10 cellular contexts compared by ENCODE assay signal in genomic region chr19:7098096-7098495, GRCh38. TPM values are rescaled to one million over a fixed set of nuclear protein-coding genes. Genes with fewer than 3 reads are reported as not detected.
DNase-seq lines count a peak whose midpoint lies in the region; ATAC-seq, FAIRE-seq and TF ChIP-seq lines count a peak whose summit lies in the region.
"Had no signal": no experiment of that assay in that cellular context is flagged by ENCODE, and none has a peak within 500 bp of the region (broad histone marks: within the 10 kb centered on the region; RNA-seq: fewer than 3 reads in every experiment).

No MANE protein-coding gene starts in this region.

- H3K4me1 ChIP-seq in DOHH2 (ENCODE audit: control insufficient read depth, low read length) = peaks cover 17% of the 10 kb centered on the region
- H3K4me1 ChIP-seq in PC-3 (ENCODE audit: insufficient read depth, low read length) = peaks cover 10% of the 10 kb centered on the region; the same call in 1 of the 2 replicates
- peaks cover 0 to 4% (median 0%) of the 10 kb centered on the region in 4 experiments; a peak in 1 of 7 replicates for H3K4me1 ChIP-seq in H1 (replicated peaks in 1 of 4; ENCODE audit: control insufficient read depth in 3 of 4, insufficient read depth in 4 of 4, low read length in 3 of 4)
- H3K4me1 ChIP-seq in osteoblast (ENCODE audit: insufficient read depth, low read length) = peaks cover 5% of the 10 kb centered on the region

- peaks cover 4% of the 10 kb centered on the region; the same call in 1 of the 2 replicates for H3K23me2 ChIP-seq in H1 (ENCODE audit: low read depth, low read length)

- H3K9me2 ChIP-seq in DOHH2 (replicated peaks; ENCODE audit: control insufficient read depth, low read length) (no peaks in the 10 kb centered on the region), PC-3 (replicated peaks; ENCODE audit: low read length) (no peaks in the 10 kb centered on the region)

- no peak for TF ChIP-seq EP300 in H1 (IDR thresholded peaks at IDR 0.05; ENCODE audit: borderline replicate concordance in 1 of 2, low read depth in 2 of 2, low read length in 2 of 2)

- DNase-seq in PC-3 (no peak), H1 (ENCODE audit: low read depth in 1 of 2, low spot score in 2 of 2) (no peak), osteoblast (ENCODE audit: insufficient read length, low spot score, missing footprints) (no peak), glomerular visceral epithelial cell (ENCODE audit: extremely low spot score) (no peak), COR-L47 (lab: John Stamatoyannopoulos, UW) (no peak)

- H4K20me1 ChIP-seq in DOHH2 (ENCODE audit: control insufficient read depth, insufficient read depth, low read depth, low read length) = no peaks in the 10 kb centered on the region
- H4K20me1 ChIP-seq in PC-3 (ENCODE audit: low read length) = no peaks in the 10 kb centered on the region
- no peaks in the 10 kb centered on the region for H4K20me1 ChIP-seq in H1 (replicated peaks in 1 of 2; ENCODE audit: control insufficient read depth in 1 of 2, insufficient read depth in 2 of 2, low read length in 2 of 2)
- H4K20me1 ChIP-seq in osteoblast (ENCODE audit: insufficient read depth, low read length) = no peaks in the 10 kb centered on the region

- H2AFZ ChIP-seq in PC-3 (ENCODE audit: low read length) (peak overlapping the region; percentile 82), H1 (ENCODE audit: low read length) (no peak overlapping the region), osteoblast (ENCODE audit: low read length) (no peak overlapping the region)

- no peak overlapping the region for H3K14ac ChIP-seq in H1 (ENCODE audit: insufficient read length)

- no peak for TF ChIP-seq POLR2A in H1 (IDR thresholded peaks at IDR 0.05; ENCODE audit: control extremely low read depth in 1 of 2, low read depth in 2 of 2, low read length in 2 of 2)

- intact Hi-C loops in PC-3 (cut with micrococcal nuclease) = no loop called here

- 98% methylated on average over 3 of the region's 3 CpGs; no CpG with 5 or more reads in 1 of the 2 experiments for WGBS in H1 (ENCODE audit: extremely low coverage in 1 of 2, insufficient coverage in 1 of 2, insufficient read length in 1 of 2, insufficient replicate concordance in 2 of 2, low coverage in 1 of 2, low lambda C conversion rate in 2 of 2, missing lambda C conversion rate in 1 of 2), 2 experiments

- no peak overlapping the region for H3K4ac ChIP-seq in H1 (replicated peaks; ENCODE audit: insufficient read length, low read depth, low read length)

- no peak overlapping the region for H2BK20ac ChIP-seq in H1 (ENCODE audit: low read length)

- H2BK120ac ChIP-seq in H1 (replicated peaks; ENCODE audit: low read depth, low read length) = no peak overlapping the region

- BruUV-seq in PC-3 (replicated peaks; lab: Mats Ljungman, UMichigan) = no TSS peak

- no peaks in the 10 kb centered on the region for H3K79me1 ChIP-seq in H1 (ENCODE audit: low read depth, low read length)

- H3K56ac ChIP-seq in H1 (replicated peaks; ENCODE audit: insufficient read length, low read depth, low read length) = no peak overlapping the region

- H4K5ac ChIP-seq in H1 (ENCODE audit: insufficient read length, low read depth, low read length) = no peak overlapping the region

- H3K18ac ChIP-seq in H1 (ENCODE audit: extremely low read depth, low read length) = no peak overlapping the region

- no peak overlapping the region for H3K27ac ChIP-seq in DOHH2 (ENCODE audit: low read depth, low read length)
- H3K27ac ChIP-seq in PC-3 (ENCODE audit: low read length) = no peak overlapping the region
- H3K27ac ChIP-seq in H1 (ENCODE audit: low read depth, low read length) = no peak overlapping the region
- no peak overlapping the region for H3K27ac ChIP-seq in osteoblast (ENCODE audit: low read depth, low read length)

- TF ChIP-seq CTCF in DOHH2 (IDR thresholded peaks at IDR 0.05; ENCODE audit: low read depth, low read length, poor library complexity, severe bottlenecking) (no peak), PC-3 (conservative IDR thresholded peaks at IDR 0.05; ENCODE audit: low read depth, low read length) (no peak), H1 (IDR thresholded peaks at IDR 0.05; ENCODE audit: control extremely low read depth in 1 of 3, insufficient read depth in 1 of 3, low read depth in 1 of 3, low read length in 3 of 3) (no peak), osteoblast (IDR thresholded peaks at IDR 0.05; ENCODE audit: extremely low read depth, low read depth, low read length) (no peak)

- peak overlapping the region; percentile 77 for H3K4me2 ChIP-seq in DOHH2 (ENCODE audit: low read length)
- H3K4me2 ChIP-seq in PC-3 (ENCODE audit: low read length) = peak overlapping the region; percentile 81
- peak overlapping the region; percentile 69 to 76 for H3K4me2 ChIP-seq in H1 (ENCODE audit: insufficient read depth in 1 of 2, low read depth in 2 of 2, low read length in 2 of 2)
- H3K4me2 ChIP-seq in osteoblast (ENCODE audit: insufficient read depth, low read length) = peak overlapping the region; percentile 93

- H3K23ac ChIP-seq in H1 (ENCODE audit: insufficient read length) = no peak overlapping the region

- no peak overlapping the region for H2BK12ac ChIP-seq in H1 (ENCODE audit: low read depth, low read length)

- no peak for ATAC-seq in PC-3
- ATAC-seq in GM18909 (IDR thresholded peaks at IDR 0.05; ENCODE audit: poor library complexity, unreplicated experiment) = no peak
- no peak for ATAC-seq in GM18511 (IDR thresholded peaks at IDR 0.05; ENCODE audit: unreplicated experiment)

- peak overlapping the region; percentile 85 for H3K4me3 ChIP-seq in DOHH2 (ENCODE audit: low read length)
- peak overlapping the region; percentile 72 for H3K4me3 ChIP-seq in PC-3 (ENCODE audit: low read length)
- H3K4me3 ChIP-seq in H1 (ENCODE audit: extremely low read depth in 1 of 4, insufficient read depth in 2 of 4, low read depth in 3 of 4, low read length in 4 of 4) = peak overlapping the region; percentile 51 to 75 (median 70)
- peak overlapping the region; percentile 90 for H3K4me3 ChIP-seq in osteoblast (ENCODE audit: insufficient read depth, low read length)

- POLR2A ChIA-PET in PC-3 (lab: Charles Lee; ENCODE audit: unreplicated experiment) (no interaction called here), H1 (lab: Charles Lee; ENCODE audit: partially characterized antibody) (interaction anchor here (0.9 to 2.6 kb wide), 3 partner anchors 12 to 240 kb away, joined by 3 to 8 read pairs (median 4); partner anchors contain the start of gene ZNF557)

- no peaks in the 10 kb centered on the region for H3K36me3 ChIP-seq in DOHH2 (ENCODE audit: control insufficient read depth, low read length)
- H3K36me3 ChIP-seq in PC-3 (ENCODE audit: low read depth, low read length) = peaks cover 7% of the 10 kb centered on the region
- H3K36me3 ChIP-seq in H1 (ENCODE audit: control insufficient read depth in 2 of 4, insufficient read depth in 4 of 4, low read length in 3 of 4) = peaks cover 0 to 4% (median 1%) of the 10 kb centered on the region in 4 experiments; a peak in 1 of 8 replicates
- no peaks in the 10 kb centered on the region for H3K36me3 ChIP-seq in osteoblast (ENCODE audit: insufficient read depth, low read length)
- H3K36me3 ChIP-seq: esophagus squamous epithelium had no signal

- H3K27me3 ChIP-seq in DOHH2 (ENCODE audit: control insufficient read depth, low read length) (peaks cover 3% of the 10 kb centered on the region; the same call in 1 of the 2 replicates), PC-3 (ENCODE audit: low read length) (no peaks in the 10 kb centered on the region), H1 (replicated peaks in 1 of 4; ENCODE audit: control insufficient read depth in 3 of 4, extremely low read depth in 1 of 4, insufficient read depth in 3 of 4, low read length in 3 of 4) (no peaks in the 10 kb centered on the region), osteoblast (ENCODE audit: insufficient read depth, low read length) (no peaks in the 10 kb centered on the region)

- H2AK5ac ChIP-seq in H1 (ENCODE audit: low read depth, low read length) = no peak overlapping the region

- CTCF ChIA-PET in PC-3 (lab: Charles Lee) = no interaction called here
- CTCF ChIA-PET in H1 (lab: Charles Lee; ENCODE audit: partially characterized antibody) = no interaction called here

- H4K8ac ChIP-seq in H1 (ENCODE audit: extremely low read depth, insufficient read depth, low read length) = no peak overlapping the region

- H3K9me3 ChIP-seq in DOHH2 (ENCODE audit: control insufficient read depth, insufficient read depth, low read length) (peaks cover 20% of the 10 kb centered on the region; the same call in 1 of the 2 replicates), PC-3 (ENCODE audit: low read length) (peaks cover 16% of the 10 kb centered on the region), H1 (ENCODE audit: insufficient read depth in 2 of 2, low read depth in 1 of 2, low read length in 1 of 2) (peaks cover 12 to 17% of the 10 kb centered on the region in 2 experiments), osteoblast (ENCODE audit: low read depth, low read length) (no peaks in the 10 kb centered on the region)

- H2BK15ac ChIP-seq in H1 (ENCODE audit: low read length) = no peak overlapping the region

- peaks cover 7% of the 10 kb centered on the region; the same call in 1 of the 2 replicates for H3F3A ChIP-seq in DOHH2 (ENCODE audit: control insufficient read depth, insufficient read depth)
- H3F3A ChIP-seq in PC-3 (ENCODE audit: low read length, unreplicated experiment) = no peaks in the 10 kb centered on the region

- peak overlapping the region; percentile 91 for H3K9ac ChIP-seq in PC-3 (ENCODE audit: low read length)
- peak overlapping the region in 2 of 4 experiments; percentile 85 to 86; a peak in 2 of 7 replicates for H3K9ac ChIP-seq in H1 (replicated peaks in 1 of 4; ENCODE audit: extremely low read depth in 1 of 4, low read depth in 3 of 4, low read length in 3 of 4)

- no peak for TF ChIP-seq RAD21 in H1 (IDR thresholded peaks at IDR 0.05 in 1 of 2, conservative IDR thresholded peaks at IDR 0.05 in 1 of 2; ENCODE audit: low read depth in 2 of 2, low read length in 2 of 2)

- H4K91ac ChIP-seq in H1 (replicated peaks; ENCODE audit: insufficient read length, low read length) = no peak overlapping the region

- no peak overlapping the region for H2BK5ac ChIP-seq in H1 (ENCODE audit: low read depth, low read length)

- H3K79me2 ChIP-seq in DOHH2 (ENCODE audit: control insufficient read depth, low read length) = no peaks in the 10 kb centered on the region
- H3K79me2 ChIP-seq in PC-3 (ENCODE audit: low read length) = no peaks in the 10 kb centered on the region
- no peaks in the 10 kb centered on the region for H3K79me2 ChIP-seq in H1 (ENCODE audit: control insufficient read depth in 1 of 2, insufficient read depth in 2 of 2, low read length in 2 of 2)
- H3K79me2 ChIP-seq in osteoblast (ENCODE audit: insufficient read depth, low read length) = no peaks in the 10 kb centered on the region

- FAIRE-seq in H1 (lab: Jason Lieb, UNC) = no peak
- FAIRE-seq: urothelium cell line had no signal

RNA-seq across cellular contexts. Expression of gene ZNF557, which starts 28.6 kb away (rescaled TPM):
- total RNA-seq in PC-3 (2014; rRNA removed) = 12.9 and 13.7 TPM in 2 replicates
- total RNA-seq in H1 (2021; fragmentation: NEBNext Ultra II Directional; extraction: Animal tissue kit (Norgen Biotek cat#: 25700)) = 5.8 and 7.4 TPM in 2 replicates
- polyA plus RNA-seq in H1 (2011; rRNA removed) = 1.2 and 1.4 TPM in 2 replicates
- 1.6 TPM for polyA plus RNA-seq in H1 (2011; cell fraction: cytosol; rRNA removed)
- 2.4 TPM for polyA plus RNA-seq in H1 (2011; cell fraction: nucleus; rRNA removed)
- 2.1 to 3.5 TPM (median 2.4 TPM) in 4 replicates for polyA plus RNA-seq in H1 (2012, experiment 1 of 2)
- polyA plus RNA-seq in H1 (2012, experiment 2 of 2) = 0.59 TPM
- 3.3 TPM for polyA plus RNA-seq in H1 (2013, experiment 1 of 2)
- polyA plus RNA-seq in H1 (2013, experiment 2 of 2) = 3.1 TPM
- 16.7 and 17.7 TPM in 2 replicates for polyA minus RNA-seq in H1 (2011; rRNA and poly(A)+ RNA removed)
- polyA minus RNA-seq in H1 (2011; cell fraction: cytosol; rRNA and poly(A)+ RNA removed) = 6.5 TPM
- 15.8 TPM for polyA minus RNA-seq in H1 (2011; cell fraction: nucleus; rRNA and poly(A)+ RNA removed)
- 19.5 and 20.0 TPM in 2 replicates for total RNA-seq in osteoblast

RNA-seq across cellular contexts. Expression of gene MBD3L3, which starts 39.6 kb away (rescaled TPM):
- total RNA-seq in PC-3 (2014; rRNA removed) (not detected in 2 replicates), osteoblast (not detected in 2 replicates)
- total RNA-seq in H1 (2021; fragmentation: NEBNext Ultra II Directional; extraction: Animal tissue kit (Norgen Biotek cat#: 25700)) = not detected in 2 replicates
- not detected in 2 replicates for polyA plus RNA-seq in H1 (2011; rRNA removed)
- not detected for polyA plus RNA-seq in H1 (2011; cell fraction: cytosol; rRNA removed)
- polyA plus RNA-seq in H1 (2011; cell fraction: nucleus; rRNA removed) = not detected
- not detected in 4 replicates for polyA plus RNA-seq in H1 (2012, experiment 1 of 2)
- not detected for polyA plus RNA-seq in H1 (2012, experiment 2 of 2)
- polyA plus RNA-seq in H1 (2013, experiment 1 of 2) = not detected
- polyA plus RNA-seq in H1 (2013, experiment 2 of 2) = not detected
- not detected in 2 replicates for polyA minus RNA-seq in H1 (2011; rRNA and poly(A)+ RNA removed)
- not detected for polyA minus RNA-seq in H1 (2011; cell fraction: cytosol; rRNA and poly(A)+ RNA removed)
- not detected for polyA minus RNA-seq in H1 (2011; cell fraction: nucleus; rRNA and poly(A)+ RNA removed)
- total RNA-seq: esophagus squamous epithelium had no signal

RNA-seq across cellular contexts. Expression of gene MBD3L2, which starts 49.0 kb away (rescaled TPM):
- not detected in 2 replicates for total RNA-seq in PC-3 (2014; rRNA removed)
- not detected in 2 replicates for total RNA-seq in H1 (2021; fragmentation: NEBNext Ultra II Directional; extraction: Animal tissue kit (Norgen Biotek cat#: 25700))
- not detected in 2 replicates for polyA plus RNA-seq in H1 (2011; rRNA removed)
- polyA plus RNA-seq in H1 (2011; cell fraction: cytosol; rRNA removed) = not detected
- not detected for polyA plus RNA-seq in H1 (2011; cell fraction: nucleus; rRNA removed)
- not detected in 4 replicates for polyA plus RNA-seq in H1 (2012, experiment 1 of 2)
- polyA plus RNA-seq in H1 (2012, experiment 2 of 2) = not detected
- not detected for polyA plus RNA-seq in H1 (2013, experiment 1 of 2)
- polyA plus RNA-seq in H1 (2013, experiment 2 of 2) = not detected
- polyA minus RNA-seq in H1 (2011; rRNA and poly(A)+ RNA removed) = not detected in 2 replicates
- not detected for polyA minus RNA-seq in H1 (2011; cell fraction: cytosol; rRNA and poly(A)+ RNA removed)
- not detected for polyA minus RNA-seq in H1 (2011; cell fraction: nucleus; rRNA and poly(A)+ RNA removed)
- total RNA-seq in osteoblast = not detected in 2 replicates
- total RNA-seq: esophagus squamous epithelium had no signal

RNA-seq across cellular contexts. Expression of gene MBD3L4, which starts 58.1 kb away (rescaled TPM):
- total RNA-seq in PC-3 (2014; rRNA removed) (not detected in 2 replicates), osteoblast (not detected in 2 replicates)
- not detected in 2 replicates for total RNA-seq in H1 (2021; fragmentation: NEBNext Ultra II Directional; extraction: Animal tissue kit (Norgen Biotek cat#: 25700))
- polyA plus RNA-seq in H1 (2011; rRNA removed) = not detected in 2 replicates
- not detected for polyA plus RNA-seq in H1 (2011; cell fraction: cytosol; rRNA removed)
- not detected for polyA plus RNA-seq in H1 (2011; cell fraction: nucleus; rRNA removed)
- not detected in 4 replicates for polyA plus RNA-seq in H1 (2012, experiment 1 of 2)
- polyA plus RNA-seq in H1 (2012, experiment 2 of 2) = not detected
- not detected for polyA plus RNA-seq in H1 (2013, experiment 1 of 2)
- not detected for polyA plus RNA-seq in H1 (2013, experiment 2 of 2)
- polyA minus RNA-seq in H1 (2011; rRNA and poly(A)+ RNA removed) = not detected in 2 replicates
- not detected for polyA minus RNA-seq in H1 (2011; cell fraction: cytosol; rRNA and poly(A)+ RNA removed)
- polyA minus RNA-seq in H1 (2011; cell fraction: nucleus; rRNA and poly(A)+ RNA removed) = not detected
- total RNA-seq: esophagus squamous epithelium had no signal
